ENCODE assay signal across 11 cellular contexts in the genomic region with DNA sequence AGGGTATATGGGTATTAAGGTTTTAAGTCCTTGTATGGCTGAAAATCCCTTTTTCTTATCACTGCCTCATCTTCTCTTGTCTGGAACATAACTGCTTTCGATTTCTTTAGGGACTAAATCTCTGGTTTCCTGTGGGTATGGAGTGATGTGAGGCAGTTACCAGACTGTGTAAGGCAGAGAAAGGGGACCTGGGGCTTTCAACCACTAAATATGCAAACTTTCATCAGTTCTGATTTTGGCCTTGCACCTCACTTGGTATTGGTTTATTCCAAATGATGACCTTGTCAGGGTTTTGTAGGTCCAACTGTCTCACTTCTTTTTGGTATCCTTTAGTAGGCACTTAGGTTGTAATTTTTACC. TPM values are rescaled to one million over a fixed set of nuclear protein-coding genes. Genes with fewer than 3 reads are reported as not detected.
DNase-seq lines count a peak whose midpoint lies in the region; ATAC-seq, FAIRE-seq and TF ChIP-seq lines count a peak whose summit lies in the region.
"Had no signal": no experiment of that assay in that cellular context is flagged by ENCODE, and none has a peak within 500 bp of the region (broad histone marks: within the 10 kb centered on the region; RNA-seq: fewer than 3 reads in every experiment).

No MANE protein-coding gene starts in this region.

- DNase-seq in naive thymus-derived CD4-positive, alpha-beta T cell = peak in 6 of 9 donors; percentile 59 to 75 (median 62)
- DNase-seq in AML-193 (lab: John Stamatoyannopoulos, UW) (no peak), SW480 (ENCODE audit: low spot score) (no peak), activated gamma-delta T cell treated with Interleukin-2 at 50 U/mL for 16 hours (no peak), RCC 7860 (ENCODE audit: low spot score) (no peak)
- DNase-seq: MG63 had no signal

- H3K27ac ChIP-seq in OCI-LY1 (ENCODE audit: low read depth, low read length, poor library complexity, severe bottlenecking) = peak overlapping the region; percentile 96
- H3K27ac ChIP-seq in naive thymus-derived CD4-positive, alpha-beta T cell (ENCODE audit: low read depth, low read length) = peak overlapping the region; percentile 69
- H3K27ac ChIP-seq: cardiac muscle cell had no signal

- peaks cover 72% of the 10 kb centered on the region for H3K79me2 ChIP-seq in OCI-LY1 (ENCODE audit: insufficient read depth, low read length)

- intact Hi-C loops in naive thymus-derived CD4-positive, alpha-beta T cell (cut with micrococcal nuclease) = loop anchor here (1.0 to 10.0 kb wide), 4 partner anchors 8 to 548 kb away; no protein-coding TSS in a partner anchor

- peak overlapping the region in 9 of 10 donors; percentile 53 to 87 (median 77) for H3K4me3 Mint-ChIP-seq in naive thymus-derived CD4-positive, alpha-beta T cell

- FAIRE-seq in RCC 7860 (lab: Jason Lieb, UNC) = no peak
- FAIRE-seq: keratinocyte had no signal

- H3K9me2 ChIP-seq in OCI-LY1 (ENCODE audit: low read depth, low read length) = no peaks in the 10 kb centered on the region

- no peaks in the 10 kb centered on the region for H3K27me3 ChIP-seq in OCI-LY1 (ENCODE audit: insufficient read depth, low read length)
- H3K27me3 ChIP-seq in naive thymus-derived CD4-positive, alpha-beta T cell (ENCODE audit: control insufficient read depth in 2 of 2, insufficient read depth in 2 of 2, low read length in 2 of 2) = no peaks in the 10 kb centered on the region
- H3K27me3 ChIP-seq: cardiac muscle cell, MG63 had no signal

- H3K4me1 ChIP-seq in OCI-LY1 (ENCODE audit: insufficient read depth, low read length, severe bottlenecking) = peaks cover 99% of the 10 kb centered on the region
- H3K4me1 ChIP-seq in naive thymus-derived CD4-positive, alpha-beta T cell (ENCODE audit: control insufficient read depth in 2 of 2, insufficient read depth in 2 of 2, low read length in 2 of 2) = peaks cover 80 to 85% of the 10 kb centered on the region in 2 donors

- peak overlapping the region; percentile 33 for H3K4me3 ChIP-seq in OCI-LY1 (ENCODE audit: low read depth, low read length, poor library complexity, severe bottlenecking)
- H3K4me3 ChIP-seq in naive thymus-derived CD4-positive, alpha-beta T cell (ENCODE audit: low read length) = peak overlapping the region; percentile 37
- H3K4me3 ChIP-seq: cardiac muscle cell, MG63 had no signal

- H3F3A ChIP-seq in OCI-LY1 (ENCODE audit: insufficient read depth, low read length) = no peaks in the 10 kb centered on the region

- H3K9me3 Mint-ChIP-seq in naive thymus-derived CD4-positive, alpha-beta T cell = peaks cover 0 to 2% (median 0%) of the 10 kb centered on the region in 11 donors

- H3K36me3 Mint-ChIP-seq in naive thymus-derived CD4-positive, alpha-beta T cell = peaks cover 0 to 32% (median 0%) of the 10 kb centered on the region in 5 donors

- H3K27me3 Mint-ChIP-seq in naive thymus-derived CD4-positive, alpha-beta T cell = no peaks in the 10 kb centered on the region

- no peak overlapping the region for H3K9ac ChIP-seq in OCI-LY1 (ENCODE audit: low read length)

- H3K9me3 ChIP-seq in OCI-LY1 (ENCODE audit: low read length) = no peaks in the 10 kb centered on the region
- H3K9me3 ChIP-seq in naive thymus-derived CD4-positive, alpha-beta T cell (ENCODE audit: control insufficient read depth in 2 of 3, low read length in 3 of 3) = no peaks in the 10 kb centered on the region
- H3K9me3 ChIP-seq: MG63 had no signal

- H3K36me3 ChIP-seq in OCI-LY1 (ENCODE audit: insufficient read depth, low read length) = 0 out of 2 replicates have a peak, but pooled peaks cover 2% of the 10 kb centered on the region
- H3K36me3 ChIP-seq in naive thymus-derived CD4-positive, alpha-beta T cell (ENCODE audit: control insufficient read depth in 2 of 3, insufficient read depth in 3 of 3, low read length in 3 of 3) = no peaks in the 10 kb centered on the region
- H3K36me3 ChIP-seq: cardiac muscle cell had no signal

- POLR2A ChIA-PET in naive thymus-derived CD4-positive, alpha-beta T cell (lab: Charles Lee) = interaction anchor here (1.0 to 4.1 kb wide), 6 partner anchors 10 to 220 kb away, joined by 3 to 34 read pairs (median 4); a partner anchor contains a TSS

- peak overlapping the region; percentile 54; the same call in 1 of the 2 replicates for H3K4me2 ChIP-seq in OCI-LY1 (ENCODE audit: low read length)

- ATAC-seq in GM18867 (IDR thresholded peaks at IDR 0.05; ENCODE audit: unreplicated experiment) (peak; percentile 56), GM21825 (IDR thresholded peaks at IDR 0.05; ENCODE audit: unreplicated experiment) (peak; percentile 53)
- ATAC-seq in naive thymus-derived CD4-positive, alpha-beta T cell = peak; percentile 80

- TF ChIP-seq CTCF in OCI-LY1 (IDR thresholded peaks at IDR 0.05; ENCODE audit: low read length) = no peak

- H2AFZ ChIP-seq in OCI-LY1 (ENCODE audit: low read length) = no peak overlapping the region

- CTCF ChIA-PET in naive thymus-derived CD4-positive, alpha-beta T cell (lab: Charles Lee) = interaction anchor here (0.8 to 2.7 kb wide), 2 partner anchors 11 to 124 kb away, joined by 3 to 12 read pairs; no protein-coding TSS in a partner anchor

- peaks cover 6 to 97% (median 64%) of the 10 kb centered on the region in 7 donors for H3K4me1 Mint-ChIP-seq in naive thymus-derived CD4-positive, alpha-beta T cell

- peak overlapping the region in 5 of 9 donors; percentile 70 to 96 (median 92) for H3K27ac Mint-ChIP-seq in naive thymus-derived CD4-positive, alpha-beta T cell

- H4K20me1 ChIP-seq in OCI-LY1 (ENCODE audit: insufficient read depth, low read length) = no peaks in the 10 kb centered on the region

RNA-seq across cellular contexts. Expression of a gene that starts 9.3 kb away (rescaled TPM):
- total RNA-seq in naive thymus-derived CD4-positive, alpha-beta T cell = 100 to 1,000 TPM; 104 to 138 (median 128) TPM
- 10 to 100 TPM; 13.6 to 14.2 TPM for polyA plus RNA-seq in naive thymus-derived CD4-positive, alpha-beta T cell

Comparison
In these comparisons a context has a peak if more than half of its experiments do, and no peak if none do; other contexts are left out.
1. DNase-seq: peak in naive thymus-derived CD4-positive, alpha-beta T cell (6 of 9); none in AML-193 (0 of 2), SW480 (single experiment), activated gamma-delta T cell treated with Interleukin-2 at 50 U/mL for 16 hours (single experiment) and RCC 7860 (single experiment).
2. Peak in every context shown above with its lines, with median percentiles within 50 percentile points of each other: ATAC-seq.